Comparison of ENCODE assay signal across 8 cellular contexts in genomic region chr14:75259510-75259855, GRCh38. TPM values are rescaled to one million over a fixed set of nuclear protein-coding genes. Genes with fewer than 3 reads are reported as not detected.
DNase-seq lines count a peak whose midpoint lies in the region; ATAC-seq and TF ChIP-seq lines count a peak whose summit lies in the region.

No MANE protein-coding gene starts in this region.

- peak overlapping the region; percentile 77 for H3K27ac Mint-ChIP-seq in activated naive CD4-positive, alpha-beta T cell treated with anti-CD3 and anti-CD28 coated beads for 36 hours
- H3K27ac Mint-ChIP-seq in endothelial cell (ENCODE audit: unreplicated experiment): peak overlapping the region; percentile 99
- peak overlapping the region; percentile 88 to 97 for H3K27ac Mint-ChIP-seq in natural killer cell treated with Interleukin-12 subunit alpha and Interleukin-12 subunit beta and Interleukin-15 and Interleukin-18, amount 100 ng/mL, for 72 hours

- no peak for TF ChIP-seq CTCF in endothelial cell (IDR thresholded peaks at IDR 0.05; ENCODE audit: unreplicated experiment)

- ATAC-seq in natural killer cell treated with Interleukin-12 subunit alpha and Interleukin-12 subunit beta and Interleukin-15 and Interleukin-18, amount 100 ng/mL, for 72 hours: no peak
- no peak for ATAC-seq in HG03460 (IDR thresholded peaks at IDR 0.05; ENCODE audit: unreplicated experiment)

- DNase-seq in activated naive CD4-positive, alpha-beta T cell treated with anti-CD3 and anti-CD28 coated beads for 36 hours: no peak
- DNase-seq in activated naive CD4-positive, alpha-beta T cell treated with anti-CD3 and anti-CD28 coated beads, Interleukin-2, amount 50 U/mL, for 16 hours: no peak
- peak; percentile 20 for DNase-seq in RPMI8226
- no peak for DNase-seq in endothelial cell (ENCODE audit: low spot score)
- no peak for DNase-seq in natural killer cell treated with Interleukin-12 subunit alpha and Interleukin-12 subunit beta and Interleukin-15 and Interleukin-18, amount 100 ng/mL, for 72 hours (ENCODE audit: low spot score)
- DNase-seq in posterior cingulate gyrus: no peak
- no peak for DNase-seq in SKM-1 (lab: John Stamatoyannopoulos, UW; ENCODE audit: unreplicated experiment)

- intact Hi-C loops in activated naive CD4-positive, alpha-beta T cell treated with anti-CD3 and anti-CD28 coated beads for 36 hours (cut with micrococcal nuclease): loop anchor here (1.0 to 2.0 kb wide), 7 partner anchors 10 to 401 kb away; partner anchors contain the start of genes EIF2B2, ERG28, FOS and TMED10
- intact Hi-C loops in posterior cingulate gyrus (cut with DNase I): loop anchor here (1.0 to 2.0 kb wide), 3 partner anchors 17 to 83 kb away; partner anchors contain the start of gene TMED10

- CTCF ChIA-PET in activated naive CD4-positive, alpha-beta T cell treated with anti-CD3 and anti-CD28 coated beads for 36 hours (lab: Charles Lee): interaction anchor here (1.4 to 1.5 kb wide), 2 partner anchors 11 to 14 kb away, joined by 5 read pairs; no protein-coding TSS in a partner anchor

- no peaks in the 10 kb centered on the region for H3K36me3 Mint-ChIP-seq in activated naive CD4-positive, alpha-beta T cell treated with anti-CD3 and anti-CD28 coated beads for 36 hours (ENCODE audit: low read depth)
- peaks cover 9% of the 10 kb centered on the region for H3K36me3 Mint-ChIP-seq in endothelial cell (ENCODE audit: low read depth, unreplicated experiment)
- H3K36me3 Mint-ChIP-seq in natural killer cell treated with Interleukin-12 subunit alpha and Interleukin-12 subunit beta and Interleukin-15 and Interleukin-18, amount 100 ng/mL, for 72 hours: no peaks in the 10 kb centered on the region

- H3K27me3 Mint-ChIP-seq in activated naive CD4-positive, alpha-beta T cell treated with anti-CD3 and anti-CD28 coated beads for 36 hours (ENCODE audit: low read depth): no peaks in the 10 kb centered on the region
- peaks cover 12% of the 10 kb centered on the region for H3K27me3 Mint-ChIP-seq in endothelial cell (ENCODE audit: unreplicated experiment)
- peaks cover 0 to 3% of the 10 kb centered on the region in 2 donors for H3K27me3 Mint-ChIP-seq in natural killer cell treated with Interleukin-12 subunit alpha and Interleukin-12 subunit beta and Interleukin-15 and Interleukin-18, amount 100 ng/mL, for 72 hours

- peak overlapping the region; percentile 77 for H3K4me3 Mint-ChIP-seq in activated naive CD4-positive, alpha-beta T cell treated with anti-CD3 and anti-CD28 coated beads for 36 hours
- peak overlapping the region; percentile 89 for H3K4me3 Mint-ChIP-seq in endothelial cell (ENCODE audit: unreplicated experiment)
- H3K4me3 Mint-ChIP-seq in natural killer cell treated with Interleukin-12 subunit alpha and Interleukin-12 subunit beta and Interleukin-15 and Interleukin-18, amount 100 ng/mL, for 72 hours: peak overlapping the region; percentile 89

- peaks cover 16% of the 10 kb centered on the region for H3K4me1 Mint-ChIP-seq in activated naive CD4-positive, alpha-beta T cell treated with anti-CD3 and anti-CD28 coated beads for 36 hours (ENCODE audit: low read depth)
- peaks cover 27% of the 10 kb centered on the region for H3K4me1 Mint-ChIP-seq in endothelial cell (ENCODE audit: unreplicated experiment)
- H3K4me1 Mint-ChIP-seq in natural killer cell treated with Interleukin-12 subunit alpha and Interleukin-12 subunit beta and Interleukin-15 and Interleukin-18, amount 100 ng/mL, for 72 hours (ENCODE audit: low read depth in 2 of 2): peaks cover 19 to 23% of the 10 kb centered on the region in 2 donors

- H3K9me3 Mint-ChIP-seq in activated naive CD4-positive, alpha-beta T cell treated with anti-CD3 and anti-CD28 coated beads for 36 hours: no peaks in the 10 kb centered on the region
- no peaks in the 10 kb centered on the region for H3K9me3 Mint-ChIP-seq in endothelial cell (ENCODE audit: unreplicated experiment)
- no peaks in the 10 kb centered on the region for H3K9me3 Mint-ChIP-seq in natural killer cell treated with Interleukin-12 subunit alpha and Interleukin-12 subunit beta and Interleukin-15 and Interleukin-18, amount 100 ng/mL, for 72 hours

RNA-seq across cellular contexts. Expression of gene FOS, which starts 19.1 kb away (rescaled TPM):
- total RNA-seq in activated naive CD4-positive, alpha-beta T cell treated with anti-CD3 and anti-CD28 coated beads for 36 hours: 10 to 100 TPM; 34.5 to 35.7 TPM
- total RNA-seq in endothelial cell (ENCODE audit: unreplicated experiment): 41.5 TPM
- total RNA-seq in natural killer cell treated with Interleukin-12 subunit alpha and Interleukin-12 subunit beta and Interleukin-15 and Interleukin-18, amount 100 ng/mL, for 72 hours: 10 to 100 TPM; 25.3 to 35.2 TPM
